8 cellular contexts compared by ENCODE assay signal in the genomic region with DNA sequence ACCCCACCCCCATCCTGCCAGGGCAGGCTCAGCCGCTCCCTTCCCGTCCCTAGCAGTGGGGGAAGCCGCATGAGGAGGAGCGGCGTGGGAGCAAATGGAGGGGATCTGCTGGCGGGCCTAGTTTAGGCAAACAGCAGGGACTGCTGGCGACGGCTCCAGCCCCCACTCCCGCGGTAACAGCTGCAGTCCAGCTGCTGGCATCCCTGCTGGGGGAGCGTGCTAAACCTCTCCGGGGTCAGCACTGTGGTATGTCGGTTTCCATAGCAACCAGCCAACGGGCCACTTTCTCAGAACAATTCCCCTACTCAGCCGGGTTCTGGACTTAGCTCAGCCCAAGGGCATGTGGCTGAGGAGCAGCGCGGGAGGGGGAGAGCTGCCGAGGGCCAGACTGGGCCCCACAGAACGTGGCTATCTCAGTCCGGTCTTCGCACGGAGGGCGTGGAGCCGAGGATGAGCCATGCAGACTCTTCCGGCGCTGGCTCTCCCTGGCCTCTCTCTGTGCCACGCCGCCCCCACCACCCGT.
DNase-seq lines count a peak whose midpoint lies in the region; ATAC-seq, FAIRE-seq and TF ChIP-seq lines count a peak whose summit lies in the region.

No MANE protein-coding gene starts in this region.

- peaks cover 52% of the 10 kb centered on the region for H3K27me3 Mint-ChIP-seq in activated T-cell treated with anti-CD3 and anti-CD28 coated beads, Interleukin-2, amount 50 U/mL, for 24 hours

- in situ Hi-C loops in K562 (cut with MboI), result no loop called here

- H2AFZ ChIP-seq in K562 (ENCODE audit: low read depth, low read length), result no peak overlapping the region

- no TSS peak for BruUV-seq in K562 (replicated peaks; lab: Mats Ljungman, UMichigan)

- no peaks in the 10 kb centered on the region for H3K4me1 Mint-ChIP-seq in activated T-cell treated with anti-CD3 and anti-CD28 coated beads, Interleukin-2, amount 50 U/mL, for 24 hours (ENCODE audit: low read depth)

- TF ChIP-seq EP300 in K562 (IDR thresholded peaks at IDR 0.05; ENCODE audit: low read length), result no peak

- H3K27ac ChIP-seq in K562 (ENCODE audit: extremely low read depth, low read depth, low read length) (no peak overlapping the region), iPS DF 6.9 (ENCODE audit: low read length) (no peak overlapping the region), WERI-Rb-1 (no peak overlapping the region)

- H3K4me3 Mint-ChIP-seq in activated T-cell treated with anti-CD3 and anti-CD28 coated beads, Interleukin-2, amount 50 U/mL, for 24 hours, result no peak overlapping the region

- H3K36me3 ChIP-seq in K562 (ENCODE audit: control insufficient read depth, insufficient read depth, low read length), result no peaks in the 10 kb centered on the region
- no peaks in the 10 kb centered on the region for H3K36me3 ChIP-seq in iPS DF 6.9 (ENCODE audit: control insufficient read depth, insufficient read depth, low read length)
- H3K36me3 ChIP-seq in WERI-Rb-1, result no peaks in the 10 kb centered on the region

- DNase-seq in H4 (ENCODE audit: low spot score) (peak; percentile 98), K562 (ENCODE audit: extremely low read depth in 1 of 4, low spot score in 3 of 4) (no peak), iPS DF 6.9 (ENCODE audit: low read depth, low spot score) (peak; percentile 77), sciatic nerve (ENCODE audit: low spot score) (peak; percentile 89), WERI-Rb-1 (no peak)
- DNase-seq in activated T-cell treated with anti-CD3 and anti-CD28 coated beads, Interleukin-2, amount 50 U/mL, for 24 hours, result no peak

- no peaks in the 10 kb centered on the region for H3K9me3 Mint-ChIP-seq in activated T-cell treated with anti-CD3 and anti-CD28 coated beads, Interleukin-2, amount 50 U/mL, for 24 hours

- H3K27me3 ChIP-seq in K562 (ENCODE audit: control insufficient read depth in 2 of 2, insufficient read depth in 2 of 2, low read length in 2 of 2), result peaks cover 55 to 79% of the 10 kb centered on the region in 2 experiments
- no peaks in the 10 kb centered on the region; the same call in 1 of the 2 replicates for H3K27me3 ChIP-seq in iPS DF 6.9 (ENCODE audit: control insufficient read depth, insufficient read depth, low read length)
- no peaks in the 10 kb centered on the region for H3K27me3 ChIP-seq in WERI-Rb-1 (ENCODE audit: insufficient read depth, low read depth, severe bottlenecking)

- H3K4me2 ChIP-seq in K562 (ENCODE audit: insufficient read depth, low read length), result no peak overlapping the region

- H3K79me2 ChIP-seq in K562 (ENCODE audit: control insufficient read depth, insufficient read depth, low read length), result no peaks in the 10 kb centered on the region

- H3K36me3 Mint-ChIP-seq in activated T-cell treated with anti-CD3 and anti-CD28 coated beads, Interleukin-2, amount 50 U/mL, for 24 hours (ENCODE audit: low read depth), result no peaks in the 10 kb centered on the region

- H3K27ac Mint-ChIP-seq in activated T-cell treated with anti-CD3 and anti-CD28 coated beads, Interleukin-2, amount 50 U/mL, for 24 hours, result no peak overlapping the region

- peaks cover 6% of the 10 kb centered on the region for H4K20me1 ChIP-seq in K562 (replicated peaks; ENCODE audit: control insufficient read depth, insufficient read depth, low read length)

- peaks cover 0 to 6% of the 10 kb centered on the region in 2 experiments; a peak in 1 of 5 replicates for H3K4me1 ChIP-seq in K562 (replicated peaks in 1 of 2; ENCODE audit: control insufficient read depth in 2 of 2, insufficient read depth in 2 of 2, low read length in 2 of 2)
- H3K4me1 ChIP-seq in iPS DF 6.9 (ENCODE audit: control insufficient read depth, insufficient read depth, low read length), result peaks cover 12% of the 10 kb centered on the region

- H3K9me3 ChIP-seq in K562 (replicated peaks; ENCODE audit: control insufficient read depth, insufficient read depth, low read depth, low read length) (no peaks in the 10 kb centered on the region), iPS DF 6.9 (ENCODE audit: control insufficient read depth, insufficient read depth, low read length) (no peaks in the 10 kb centered on the region), WERI-Rb-1 (ENCODE audit: severe bottlenecking) (no peaks in the 10 kb centered on the region)

- ATAC-seq in K562 (peak; percentile 40; the same call in 2 of the 3 replicates), sciatic nerve (peak; percentile 93), GM19395 (IDR thresholded peaks at IDR 0.05; ENCODE audit: unreplicated experiment) (no peak), GM21737 (IDR thresholded peaks at IDR 0.05; ENCODE audit: unreplicated experiment) (no peak)

- CTCF ChIA-PET in K562 (lab: Yijun Ruan, JAX; ENCODE audit: low intra/inter-chr PET ratio), result no interaction called here

- TF ChIP-seq RAD21 in K562 (CRISPR knock-in tag; conservative IDR thresholded peaks at IDR 0.05 in 1 of 2, IDR thresholded peaks at IDR 0.05 in 1 of 2), result no peak

- POLR2A ChIA-PET in K562 (lab: Yijun Ruan, JAX), result interaction anchor here (0.6 to 1.3 kb wide), 4 partner anchors 11 to 1557 kb away, joined by 3 to 4 read pairs (median 3); no protein-coding TSS in a partner anchor

- H3K9me1 ChIP-seq in K562 (ENCODE audit: control insufficient read depth, insufficient read depth, low read length), result no peaks in the 10 kb centered on the region

- FAIRE-seq in K562 (lab: Jason Lieb, UNC), result no peak

- TF ChIP-seq CTCF in K562 (IDR thresholded peaks at IDR 0.05 in 2 of 3, conservative IDR thresholded peaks at IDR 0.05 in 1 of 3; ENCODE audit: insufficient read depth in 2 of 3, low read depth in 1 of 3, low read length in 3 of 3) (no peak), WERI-Rb-1 (IDR thresholded peaks at IDR 0.05; ENCODE audit: low read depth, low read length) (no peak)

- WGBS in K562 (ENCODE audit: insufficient coverage, low coverage, missing lambda C conversion rate), result 3% methylated on average over 28 of the region's 29 CpGs
- WGBS in iPS DF 6.9 (ENCODE audit: insufficient coverage, insufficient read length), result no CpG with 5 or more reads among the region's 29 CpGs

- no peak overlapping the region; a peak in 1 of 4 replicates for H3K9ac ChIP-seq in K562 (ENCODE audit: insufficient read depth in 1 of 2, low read depth in 2 of 2, low read length in 2 of 2)

- intact Hi-C loops in K562 (cut with micrococcal nuclease) (no loop called here), sciatic nerve (cut with DNase I) (loop anchor here (10.0 kb wide), 1 partner anchor 81 kb away; no protein-coding TSS in a partner anchor)

- no peak for TF ChIP-seq POLR2A in K562 (conservative IDR thresholded peaks at IDR 0.05)

- H3K4me3 ChIP-seq in K562, result no peak overlapping the region
- no peak overlapping the region; the same call in 1 of the 2 replicates for H3K4me3 ChIP-seq in iPS DF 6.9 (ENCODE audit: low read length)
- H3K4me3 ChIP-seq in WERI-Rb-1 (ENCODE audit: low read depth, low read length), result no peak overlapping the region

TF ChIP-seq in K562, 482 proteins besides CTCF, POLR2A, EP300 and RAD21:
- TF ChIP-seq NFYB (IDR thresholded peaks at IDR 0.05; ENCODE audit: extremely low read depth, insufficient read length), result no peak
- no peak for TF ChIP-seq PTRF (tag; IDR thresholded peaks at IDR 0.05)
- TF ChIP-seq, protein P1, sequence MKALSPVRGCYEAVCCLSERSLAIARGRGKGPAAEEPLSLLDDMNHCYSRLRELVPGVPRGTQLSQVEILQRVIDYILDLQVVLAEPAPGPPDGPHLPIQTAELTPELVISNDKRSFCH (CRISPR knock-in tag; IDR thresholded peaks at IDR 0.05), result no peak
- TF ChIP-seq, protein P1 (tag; IDR thresholded peaks at IDR 0.05), result no peak
- TF ChIP-seq, protein P2, sequence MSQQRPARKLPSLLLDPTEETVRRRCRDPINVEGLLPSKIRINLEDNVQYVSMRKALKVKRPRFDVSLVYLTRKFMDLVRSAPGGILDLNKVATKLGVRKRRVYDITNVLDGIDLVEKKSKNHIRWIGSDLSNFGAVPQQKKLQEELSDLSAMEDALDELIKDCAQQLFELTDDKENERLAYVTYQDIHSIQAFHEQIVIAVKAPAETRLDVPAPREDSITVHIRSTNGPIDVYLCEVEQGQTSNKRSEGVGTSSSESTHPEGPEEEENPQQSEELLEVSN (IDR thresholded peaks at IDR 0.05; ENCODE audit: borderline replicate concordance in 1 of 2, extremely low read depth in 1 of 2, insufficient read depth in 1 of 2, insufficient read length in 1 of 2, low read depth in 1 of 2, low read length in 1 of 2, poor library complexity in 1 of 2, severe bottlenecking in 1 of 2), result peak in 1 of 2 experiments; percentile 42
- TF ChIP-seq ARID2 (IDR thresholded peaks at IDR 0.05), result no peak
- TF ChIP-seq RFX1 (IDR thresholded peaks at IDR 0.05), result peak; percentile 79
- TF ChIP-seq ZNF217 (CRISPR knock-in tag; IDR thresholded peaks at IDR 0.05), result no peak
- TF ChIP-seq CHD2 (IDR thresholded peaks at IDR 0.05; ENCODE audit: low read depth, low read length), result no peak
- no peak for TF ChIP-seq ZNF778 (CRISPR knock-in tag; IDR thresholded peaks at IDR 0.05)
- TF ChIP-seq, protein P3, sequence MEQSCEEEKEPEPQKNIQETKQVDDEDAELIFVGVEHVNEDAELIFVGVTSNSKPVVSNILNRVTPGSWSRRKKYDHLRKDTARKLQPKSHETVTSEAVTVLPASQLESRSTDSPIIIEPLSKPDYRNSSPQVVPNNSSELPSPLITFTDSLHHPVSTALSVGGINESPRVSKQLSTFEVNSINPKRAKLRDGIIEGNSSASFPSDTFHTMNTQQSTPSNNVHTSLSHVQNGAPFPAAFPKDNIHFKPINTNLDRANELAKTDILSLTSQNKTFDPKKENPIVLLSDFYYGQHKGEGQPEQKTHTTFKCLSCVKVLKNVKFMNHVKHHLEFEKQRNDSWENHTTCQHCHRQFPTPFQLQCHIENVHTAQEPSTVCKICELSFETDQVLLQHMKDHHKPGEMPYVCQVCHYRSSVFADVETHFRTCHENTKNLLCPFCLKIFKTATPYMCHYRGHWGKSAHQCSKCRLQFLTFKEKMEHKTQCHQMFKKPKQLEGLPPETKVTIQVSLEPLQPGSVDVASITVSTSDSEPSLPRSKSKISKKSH (CRISPR knock-in tag; IDR thresholded peaks at IDR 0.05), result no peak
- TF ChIP-seq, protein P4, sequence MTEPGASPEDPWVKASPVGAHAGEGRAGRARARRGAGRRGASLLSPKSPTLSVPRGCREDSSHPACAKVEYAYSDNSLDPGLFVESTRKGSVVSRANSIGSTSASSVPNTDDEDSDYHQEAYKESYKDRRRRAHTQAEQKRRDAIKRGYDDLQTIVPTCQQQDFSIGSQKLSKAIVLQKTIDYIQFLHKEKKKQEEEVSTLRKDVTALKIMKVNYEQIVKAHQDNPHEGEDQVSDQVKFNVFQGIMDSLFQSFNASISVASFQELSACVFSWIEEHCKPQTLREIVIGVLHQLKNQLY (CRISPR knock-in tag; conservative IDR thresholded peaks at IDR 0.05), result no peak
- no peak for TF ChIP-seq ELF4 (CRISPR knock-in tag; IDR thresholded peaks at IDR 0.05)
- no peak for TF ChIP-seq NELFE (IDR thresholded peaks at IDR 0.05; ENCODE audit: insufficient read depth, insufficient read length)

Comparison
In these comparisons a context has a peak if more than half of its experiments do, and no peak if none do; other contexts are left out.
1. DNase-seq: peak in H4 (single experiment), iPS DF 6.9 (single experiment) and sciatic nerve (single experiment); none in K562 (0 of 4), WERI-Rb-1 (single experiment) and activated T-cell treated with anti-CD3 and anti-CD28 coated beads, Interleukin-2, amount 50 U/mL, for 24 hours (single experiment).
2. ATAC-seq: peak in K562 (single experiment) and sciatic nerve (single experiment); none in GM19395 (single experiment) and GM21737 (single experiment).